Comparison of ENCODE assay signal across 8 cellular contexts in the genomic region with DNA sequence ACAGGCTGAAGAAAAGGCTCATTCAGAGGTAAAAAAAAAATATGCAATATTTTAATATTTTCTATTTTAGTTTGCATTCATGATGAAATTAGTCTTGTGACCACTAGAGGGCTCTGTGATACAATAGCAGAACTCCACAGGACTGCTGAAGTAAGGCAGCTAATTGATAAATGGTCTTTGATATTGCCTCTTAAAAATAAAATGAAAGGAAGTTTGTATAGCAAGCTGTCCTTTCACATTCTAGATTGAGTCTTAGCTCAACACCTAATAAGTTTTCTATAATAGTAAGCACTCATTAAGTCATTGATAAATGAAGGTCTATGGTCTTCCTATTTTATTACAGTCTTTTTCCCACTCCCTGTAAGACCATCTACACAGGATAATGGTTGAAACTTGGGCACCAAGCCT.
DNase-seq lines count a peak whose midpoint lies in the region; ATAC-seq and TF ChIP-seq lines count a peak whose summit lies in the region.

No MANE protein-coding gene starts in this region.

- DNase-seq in left ventricle myocardium inferior: no peak
- DNase-seq in right cardiac atrium: no peak
- DNase-seq in NCI-H446 (lab: John Stamatoyannopoulos, UW): peak; percentile 16 to 64
- no peak for DNase-seq in chondrocyte (ENCODE audit: low spot score)
- DNase-seq in stimulated activated naive CD4-positive, alpha-beta T cell (lab: John Stamatoyannopoulos, UW): no peak
- DNase-seq in activated T-cell treated with anti-CD3 and anti-CD28 coated beads, Interleukin-2, amount 50 U/mL, for 48 hours: no peak

- H3K4me1 Mint-ChIP-seq in chondrocyte (ENCODE audit: low read depth): peaks cover 11% of the 10 kb centered on the region
- peaks cover 23% of the 10 kb centered on the region for H3K4me1 Mint-ChIP-seq in nephron

- no peak overlapping the region for H3K27ac Mint-ChIP-seq in chondrocyte (ENCODE audit: unreplicated experiment)
- no peak overlapping the region for H3K27ac Mint-ChIP-seq in nephron

- H3K36me3 Mint-ChIP-seq in chondrocyte (ENCODE audit: low read depth) (peaks cover under 1% of the 10 kb centered on the region), nephron (ENCODE audit: low read depth) (no peaks in the 10 kb centered on the region)

- H3K9me3 ChIP-seq in left ventricle myocardium inferior (replicated peaks) (no peaks in the 10 kb centered on the region), right cardiac atrium (ENCODE audit: control insufficient read depth, low read length) (no peaks in the 10 kb centered on the region)

- H3K4me1 ChIP-seq in left ventricle myocardium inferior (peaks cover 22% of the 10 kb centered on the region), right cardiac atrium (ENCODE audit: control insufficient read depth, insufficient read depth, low read length) (no peaks in the 10 kb centered on the region)

- H3K4me3 Mint-ChIP-seq in chondrocyte (ENCODE audit: unreplicated experiment): no peak overlapping the region
- no peak overlapping the region for H3K4me3 Mint-ChIP-seq in nephron

- intact Hi-C loops in left ventricle myocardium inferior (cut with micrococcal nuclease): no loop called here
- intact Hi-C loops in right cardiac atrium (cut with DNase I): no loop called here

- TF ChIP-seq CTCF in left ventricle myocardium inferior (IDR thresholded peaks at IDR 0.05; ENCODE audit: borderline replicate concordance) (peak; percentile 81), chondrocyte (IDR thresholded peaks at IDR 0.05) (peak; percentile 92), nephron (IDR thresholded peaks at IDR 0.05; ENCODE audit: unreplicated experiment in 3 of 3) (peak; percentile 68 to 90 (median 72))

- no peaks in the 10 kb centered on the region for H3K27me3 ChIP-seq in left ventricle myocardium inferior (ENCODE audit: low read depth)
- H3K27me3 ChIP-seq in right cardiac atrium (ENCODE audit: control insufficient read depth, insufficient read depth): no peaks in the 10 kb centered on the region

- H3K9me3 Mint-ChIP-seq in chondrocyte (ENCODE audit: low read depth) (no peaks in the 10 kb centered on the region), nephron (no peaks in the 10 kb centered on the region)

- H3K4me3 ChIP-seq in left ventricle myocardium inferior (no peak overlapping the region), right cardiac atrium (ENCODE audit: low read length) (no peak overlapping the region)

- no peaks in the 10 kb centered on the region for H3K27me3 Mint-ChIP-seq in chondrocyte (ENCODE audit: low read depth)
- no peaks in the 10 kb centered on the region for H3K27me3 Mint-ChIP-seq in nephron (ENCODE audit: low read depth)

- H3K27ac ChIP-seq in left ventricle myocardium inferior (replicated peaks) (no peak overlapping the region), right cardiac atrium (ENCODE audit: low read length) (no peak overlapping the region)

- H3K36me3 ChIP-seq in left ventricle myocardium inferior: no peaks in the 10 kb centered on the region

- ATAC-seq in right cardiac atrium (no peak), HG03060 (IDR thresholded peaks at IDR 0.05; ENCODE audit: low read depth, unreplicated experiment) (peak; percentile 67)

Comparison
In these comparisons a context has a peak if more than half of its experiments do, and no peak if none do; other contexts are left out.
1. DNase-seq: peak in NCI-H446 (2 of 2); none in left ventricle myocardium inferior (single experiment), right cardiac atrium (0 of 3), chondrocyte (single experiment), stimulated activated naive CD4-positive, alpha-beta T cell (0 of 6) and activated T-cell treated with anti-CD3 and anti-CD28 coated beads, Interleukin-2, amount 50 U/mL, for 48 hours (0 of 2).
2. Peak in every context shown above with its lines, with median percentiles within 50 percentile points of each other: CTCF ChIP-seq.